ENCODE assay signal across 36 cellular contexts in the genomic region with DNA sequence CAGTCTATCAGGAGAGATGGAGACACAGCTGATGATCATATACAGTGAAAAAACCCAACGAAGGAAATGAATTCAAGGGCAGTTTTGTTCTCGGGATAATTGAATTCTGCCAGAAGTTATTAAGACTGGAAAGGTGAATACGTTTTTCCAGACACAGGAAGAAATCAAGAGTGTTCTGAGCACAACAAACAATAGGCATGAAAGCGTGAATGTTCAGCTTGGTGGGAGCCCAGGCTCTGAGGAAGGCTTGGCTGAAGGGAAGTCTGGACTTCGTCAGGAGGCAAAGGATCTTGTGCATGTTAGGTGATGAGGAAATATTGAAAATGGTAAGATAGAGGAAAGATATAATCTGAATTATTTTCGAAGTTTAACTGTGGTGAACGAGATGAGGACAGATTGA. TPM values are rescaled to one million over a fixed set of nuclear protein-coding genes. Genes with fewer than 3 reads are reported as not detected.
"Had no signal": no experiment of that assay in that cellular context is flagged by ENCODE, and none has a peak within 500 bp of the region (broad histone marks: within the 10 kb centered on the region; RNA-seq: fewer than 3 reads in every experiment).

No MANE protein-coding gene starts in this region.

- H3K4me3 Mint-ChIP-seq: activated B cell treated with CpG ODN at 0.5 μM for 24 hours; activated CD4-positive, alpha-beta memory T cell treated with anti-CD3 and anti-CD28 coated beads for 36 hours; activated naive CD4-positive, alpha-beta T cell treated with anti-CD3 and anti-CD28 coated beads, Interleukin-2, amount 10 ng/mL, durations not matched to agents 7 days and 5 days; activated naive CD8-positive, alpha-beta T cell; activated naive CD8-positive, alpha-beta T cell treated with anti-CD3 and anti-CD28 coated beads, Interleukin-2, amount 50 U/mL, for 24 hours; brain; central memory CD8-positive, alpha-beta T cell had no signal

- H3K27ac ChIP-seq: KMS-11, SJCRH30, VCaP had no signal

- H3K4me1 ChIP-seq: SJCRH30 had no signal

- H3K4me2 ChIP-seq: KMS-11 had no signal

- DNase-seq: activated B cell treated with CpG ODN at 0.5 μM for 24 hours; activated CD4-positive, alpha-beta memory T cell treated with anti-CD3 and anti-CD28 coated beads for 36 hours; activated CD4-positive, alpha-beta T cell treated with anti-CD3 and anti-CD28 coated beads for 4 hours; activated CD4-positive, alpha-beta T cell treated with anti-CD3 and anti-CD28 coated beads, Interleukin-2, amount 50 U/mL, for 1 hour; activated CD4-positive, CD25-positive, alpha-beta regulatory T cell treated with anti-CD3 and anti-CD28 coated beads, Interleukin-2, amount 50 U/mL, for 72 hours; activated CD8-positive, alpha-beta memory T cell treated with anti-CD3 and anti-CD28 coated beads, Interleukin-2, amount 50 U/mL, for 48 hours; activated effector memory CD4-positive, alpha-beta T cell treated with Interleukin-2 at 50 U/mL for 16 hours; activated naive CD4-positive, alpha-beta T cell treated with anti-CD3 and anti-CD28 coated beads, Interleukin-2, amount 10 ng/mL, durations not matched to agents 7 days and 5 days; activated naive CD8-positive, alpha-beta T cell treated with anti-CD3 and anti-CD28 coated beads, Interleukin-2, amount 50 U/mL, for 24 hours; activated T-cell treated with anti-CD3 and anti-CD28 coated beads, Interleukin-2, amount 50 U/mL, for 48 hours; anterior cingulate cortex; MM.1S; MV-4-11; NCI-H1092; NCI-H1436 treated with DMSO at 0.1 percent for 48 hours; NCI-H1694 treated with DMSO at 0.1 percent for 48 hours; NCI-H2029; NCI-H2171 treated with DMSO at 0.1 percent for 48 hours; NCI-H226; NCI-H446 treated with DMSO at 0.1 percent for 48 hours; NCI-H524; NCI-H69; NCI-H82; SHP77; SJCRH30; SW 1271; T-helper 1 cell; T-helper 2 cell; T-helper 9 cell had no signal

- H3K9me3 ChIP-seq: SJCRH30 had no signal

- H3K27me3 Mint-ChIP-seq: activated B cell treated with CpG ODN at 0.5 μM for 24 hours; activated CD4-positive, alpha-beta memory T cell treated with anti-CD3 and anti-CD28 coated beads for 36 hours; activated naive CD4-positive, alpha-beta T cell treated with anti-CD3 and anti-CD28 coated beads, Interleukin-2, amount 10 ng/mL, durations not matched to agents 7 days and 5 days; activated naive CD8-positive, alpha-beta T cell; central memory CD8-positive, alpha-beta T cell had no signal

- H3K36me3 Mint-ChIP-seq: activated CD4-positive, alpha-beta memory T cell treated with anti-CD3 and anti-CD28 coated beads for 36 hours; activated naive CD4-positive, alpha-beta T cell treated with anti-CD3 and anti-CD28 coated beads, Interleukin-2, amount 10 ng/mL, durations not matched to agents 7 days and 5 days; activated naive CD8-positive, alpha-beta T cell had no signal

- H3K4me3 ChIP-seq: SJCRH30 had no signal

- H3K4me1 Mint-ChIP-seq: activated B cell treated with CpG ODN at 0.5 μM for 24 hours; activated naive CD4-positive, alpha-beta T cell treated with anti-CD3 and anti-CD28 coated beads, Interleukin-2, amount 10 ng/mL, durations not matched to agents 7 days and 5 days; activated naive CD8-positive, alpha-beta T cell treated with anti-CD3 and anti-CD28 coated beads, Interleukin-2, amount 50 U/mL, for 24 hours; brain; central memory CD8-positive, alpha-beta T cell had no signal

- H3K27ac Mint-ChIP-seq: activated B cell treated with CpG ODN at 0.5 μM for 24 hours; activated CD4-positive, alpha-beta memory T cell treated with anti-CD3 and anti-CD28 coated beads for 36 hours; activated naive CD4-positive, alpha-beta T cell treated with anti-CD3 and anti-CD28 coated beads, Interleukin-2, amount 10 ng/mL, durations not matched to agents 7 days and 5 days; activated naive CD8-positive, alpha-beta T cell; activated naive CD8-positive, alpha-beta T cell treated with anti-CD3 and anti-CD28 coated beads, Interleukin-2, amount 50 U/mL, for 24 hours; brain had no signal

- H3K9ac ChIP-seq: KMS-11 had no signal

- H3K27me3 ChIP-seq: SJCRH30 had no signal

- ATAC-seq: activated naive CD8-positive, alpha-beta T cell treated with anti-CD3 and anti-CD28 coated beads, Interleukin-2, amount 50 U/mL, for 24 hours; Panc1 had no signal

- H3K9me3 Mint-ChIP-seq: activated naive CD8-positive, alpha-beta T cell treated with anti-CD3 and anti-CD28 coated beads, Interleukin-2, amount 50 U/mL, for 24 hours had no signal

RNA-seq across cellular contexts. Expression of gene CYYR1, which starts 50.4 kb away (rescaled TPM):
- total RNA-seq: activated B cell treated with CpG ODN at 0.5 μM for 24 hours; activated CD4-positive, alpha-beta memory T cell treated with anti-CD3 and anti-CD28 coated beads for 36 hours; RPMI7951 had no signal
